In the genomic region with DNA sequence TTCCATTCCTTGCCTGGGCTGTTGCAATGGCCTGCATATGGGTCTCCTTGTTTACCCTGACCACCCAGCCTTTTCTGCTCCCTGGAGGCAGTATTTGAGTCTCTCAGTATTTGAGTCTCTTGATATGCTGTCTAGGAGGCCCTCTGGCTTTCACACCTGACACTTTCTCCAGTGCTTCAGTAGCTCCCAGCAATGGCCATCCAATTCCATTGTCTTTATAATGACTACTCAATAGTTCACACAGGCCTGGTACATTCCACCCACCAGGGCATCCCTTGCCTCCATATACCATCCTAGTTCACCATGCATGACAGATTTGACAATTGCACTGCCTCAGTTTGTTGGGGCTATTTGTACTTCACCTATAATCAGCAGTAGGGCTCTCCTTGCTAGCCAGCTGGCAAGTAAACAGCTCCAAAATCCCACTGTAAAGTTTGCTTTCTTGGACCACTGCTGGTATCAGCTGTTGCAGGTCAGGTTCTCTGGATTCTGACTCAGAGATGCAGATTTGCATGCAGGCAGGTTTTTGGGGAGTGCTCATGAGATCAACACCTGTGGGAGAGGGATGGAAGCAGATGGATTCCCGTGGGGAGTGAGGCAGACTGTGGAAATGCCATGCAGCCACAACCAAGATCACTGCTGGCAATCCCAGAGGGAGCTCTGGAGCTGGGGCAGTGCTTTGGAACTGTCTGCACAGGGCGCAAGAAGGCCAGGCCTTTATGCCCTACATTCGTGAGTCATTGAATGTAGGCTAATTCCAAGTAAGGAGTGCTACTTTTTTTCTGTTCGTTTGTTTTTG, we compare ENCODE assay signal across 1 cellular context.
A peak's percentile ranks its signal among the peaks of the same experiment; 100 is the strongest.
TF ChIP-seq lines count a peak whose summit lies in the region.

No MANE protein-coding gene starts in this region.

TF ChIP-seq in GM23338, 12 proteins besides CTCF, POLR2A, EP300 and RAD21 (continued from another document):
- TF ChIP-seq, protein P1, sequence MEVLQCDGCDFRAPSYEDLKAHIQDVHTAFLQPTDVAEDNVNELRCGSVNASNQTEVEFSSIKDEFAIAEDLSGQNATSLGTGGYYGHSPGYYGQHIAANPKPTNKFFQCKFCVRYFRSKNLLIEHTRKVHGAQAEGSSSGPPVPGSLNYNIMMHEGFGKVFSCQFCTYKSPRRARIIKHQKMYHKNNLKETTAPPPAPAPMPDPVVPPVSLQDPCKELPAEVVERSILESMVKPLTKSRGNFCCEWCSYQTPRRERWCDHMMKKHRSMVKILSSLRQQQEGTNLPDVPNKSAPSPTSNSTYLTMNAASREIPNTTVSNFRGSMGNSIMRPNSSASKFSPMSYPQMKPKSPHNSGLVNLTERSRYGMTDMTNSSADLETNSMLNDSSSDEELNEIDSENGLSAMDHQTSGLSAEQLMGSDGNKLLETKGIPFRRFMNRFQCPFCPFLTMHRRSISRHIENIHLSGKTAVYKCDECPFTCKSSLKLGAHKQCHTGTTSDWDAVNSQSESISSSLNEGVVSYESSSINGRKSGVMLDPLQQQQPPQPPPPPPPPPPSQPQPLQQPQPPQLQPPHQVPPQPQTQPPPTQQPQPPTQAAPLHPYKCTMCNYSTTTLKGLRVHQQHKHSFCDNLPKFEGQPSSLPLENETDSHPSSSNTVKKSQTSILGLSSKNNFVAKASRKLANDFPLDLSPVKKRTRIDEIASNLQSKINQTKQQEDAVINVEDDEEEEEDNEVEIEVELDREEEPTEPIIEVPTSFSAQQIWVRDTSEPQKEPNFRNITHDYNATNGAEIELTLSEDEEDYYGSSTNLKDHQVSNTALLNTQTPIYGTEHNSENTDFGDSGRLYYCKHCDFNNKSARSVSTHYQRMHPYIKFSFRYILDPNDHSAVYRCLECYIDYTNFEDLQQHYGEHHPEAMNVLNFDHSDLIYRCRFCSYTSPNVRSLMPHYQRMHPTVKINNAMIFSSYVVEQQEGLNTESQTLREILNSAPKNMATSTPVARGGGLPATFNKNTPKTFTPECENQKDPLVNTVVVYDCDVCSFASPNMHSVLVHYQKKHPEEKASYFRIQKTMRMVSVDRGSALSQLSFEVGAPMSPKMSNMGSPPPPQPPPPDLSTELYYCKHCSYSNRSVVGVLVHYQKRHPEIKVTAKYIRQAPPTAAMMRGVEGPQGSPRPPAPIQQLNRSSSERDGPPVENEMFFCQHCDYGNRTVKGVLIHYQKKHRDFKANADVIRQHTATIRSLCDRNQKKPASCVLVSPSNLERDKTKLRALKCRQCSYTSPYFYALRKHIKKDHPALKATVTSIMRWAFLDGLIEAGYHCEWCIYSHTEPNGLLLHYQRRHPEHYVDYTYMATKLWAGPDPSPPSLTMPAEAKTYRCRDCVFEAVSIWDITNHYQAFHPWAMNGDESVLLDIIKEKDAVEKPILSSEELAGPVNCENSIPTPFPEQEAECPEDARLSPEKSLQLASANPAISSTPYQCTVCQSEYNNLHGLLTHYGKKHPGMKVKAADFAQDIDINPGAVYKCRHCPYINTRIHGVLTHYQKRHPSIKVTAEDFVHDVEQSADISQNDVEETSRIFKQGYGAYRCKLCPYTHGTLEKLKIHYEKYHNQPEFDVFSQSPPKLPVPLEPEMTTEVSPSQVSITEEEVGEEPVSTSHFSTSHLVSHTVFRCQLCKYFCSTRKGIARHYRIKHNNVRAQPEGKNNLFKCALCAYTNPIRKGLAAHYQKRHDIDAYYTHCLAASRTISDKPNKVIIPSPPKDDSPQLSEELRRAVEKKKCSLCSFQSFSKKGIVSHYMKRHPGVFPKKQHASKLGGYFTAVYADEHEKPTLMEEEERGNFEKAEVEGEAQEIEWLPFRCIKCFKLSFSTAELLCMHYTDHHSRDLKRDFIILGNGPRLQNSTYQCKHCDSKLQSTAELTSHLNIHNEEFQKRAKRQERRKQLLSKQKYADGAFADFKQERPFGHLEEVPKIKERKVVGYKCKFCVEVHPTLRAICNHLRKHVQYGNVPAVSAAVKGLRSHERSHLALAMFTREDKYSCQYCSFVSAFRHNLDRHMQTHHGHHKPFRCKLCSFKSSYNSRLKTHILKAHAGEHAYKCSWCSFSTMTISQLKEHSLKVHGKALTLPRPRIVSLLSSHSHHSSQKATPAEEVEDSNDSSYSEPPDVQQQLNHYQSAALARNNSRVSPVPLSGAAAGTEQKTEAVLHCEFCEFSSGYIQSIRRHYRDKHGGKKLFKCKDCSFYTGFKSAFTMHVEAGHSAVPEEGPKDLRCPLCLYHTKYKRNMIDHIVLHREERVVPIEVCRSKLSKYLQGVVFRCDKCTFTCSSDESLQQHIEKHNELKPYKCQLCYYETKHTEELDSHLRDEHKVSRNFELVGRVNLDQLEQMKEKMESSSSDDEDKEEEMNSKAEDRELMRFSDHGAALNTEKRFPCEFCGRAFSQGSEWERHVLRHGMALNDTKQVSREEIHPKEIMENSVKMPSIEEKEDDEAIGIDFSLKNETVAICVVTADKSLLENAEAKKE (CRISPR knock-in tag; IDR thresholded peaks at IDR 0.05) = peak; percentile 90
- no peak for TF ChIP-seq CREB1 (CRISPR knock-in tag; IDR thresholded peaks at IDR 0.05; ENCODE audit: low read depth)
- TF ChIP-seq, protein P2, sequence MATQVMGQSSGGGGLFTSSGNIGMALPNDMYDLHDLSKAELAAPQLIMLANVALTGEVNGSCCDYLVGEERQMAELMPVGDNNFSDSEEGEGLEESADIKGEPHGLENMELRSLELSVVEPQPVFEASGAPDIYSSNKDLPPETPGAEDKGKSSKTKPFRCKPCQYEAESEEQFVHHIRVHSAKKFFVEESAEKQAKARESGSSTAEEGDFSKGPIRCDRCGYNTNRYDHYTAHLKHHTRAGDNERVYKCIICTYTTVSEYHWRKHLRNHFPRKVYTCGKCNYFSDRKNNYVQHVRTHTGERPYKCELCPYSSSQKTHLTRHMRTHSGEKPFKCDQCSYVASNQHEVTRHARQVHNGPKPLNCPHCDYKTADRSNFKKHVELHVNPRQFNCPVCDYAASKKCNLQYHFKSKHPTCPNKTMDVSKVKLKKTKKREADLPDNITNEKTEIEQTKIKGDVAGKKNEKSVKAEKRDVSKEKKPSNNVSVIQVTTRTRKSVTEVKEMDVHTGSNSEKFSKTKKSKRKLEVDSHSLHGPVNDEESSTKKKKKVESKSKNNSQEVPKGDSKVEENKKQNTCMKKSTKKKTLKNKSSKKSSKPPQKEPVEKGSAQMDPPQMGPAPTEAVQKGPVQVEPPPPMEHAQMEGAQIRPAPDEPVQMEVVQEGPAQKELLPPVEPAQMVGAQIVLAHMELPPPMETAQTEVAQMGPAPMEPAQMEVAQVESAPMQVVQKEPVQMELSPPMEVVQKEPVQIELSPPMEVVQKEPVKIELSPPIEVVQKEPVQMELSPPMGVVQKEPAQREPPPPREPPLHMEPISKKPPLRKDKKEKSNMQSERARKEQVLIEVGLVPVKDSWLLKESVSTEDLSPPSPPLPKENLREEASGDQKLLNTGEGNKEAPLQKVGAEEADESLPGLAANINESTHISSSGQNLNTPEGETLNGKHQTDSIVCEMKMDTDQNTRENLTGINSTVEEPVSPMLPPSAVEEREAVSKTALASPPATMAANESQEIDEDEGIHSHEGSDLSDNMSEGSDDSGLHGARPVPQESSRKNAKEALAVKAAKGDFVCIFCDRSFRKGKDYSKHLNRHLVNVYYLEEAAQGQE (IDR thresholded peaks at IDR 0.05; ENCODE audit: unreplicated experiment) = no peak
- TF ChIP-seq JUNB (IDR thresholded peaks at IDR 0.05; ENCODE audit: unreplicated experiment) = no peak
